1 cellular context compared by ENCODE assay signal in the genomic region with DNA sequence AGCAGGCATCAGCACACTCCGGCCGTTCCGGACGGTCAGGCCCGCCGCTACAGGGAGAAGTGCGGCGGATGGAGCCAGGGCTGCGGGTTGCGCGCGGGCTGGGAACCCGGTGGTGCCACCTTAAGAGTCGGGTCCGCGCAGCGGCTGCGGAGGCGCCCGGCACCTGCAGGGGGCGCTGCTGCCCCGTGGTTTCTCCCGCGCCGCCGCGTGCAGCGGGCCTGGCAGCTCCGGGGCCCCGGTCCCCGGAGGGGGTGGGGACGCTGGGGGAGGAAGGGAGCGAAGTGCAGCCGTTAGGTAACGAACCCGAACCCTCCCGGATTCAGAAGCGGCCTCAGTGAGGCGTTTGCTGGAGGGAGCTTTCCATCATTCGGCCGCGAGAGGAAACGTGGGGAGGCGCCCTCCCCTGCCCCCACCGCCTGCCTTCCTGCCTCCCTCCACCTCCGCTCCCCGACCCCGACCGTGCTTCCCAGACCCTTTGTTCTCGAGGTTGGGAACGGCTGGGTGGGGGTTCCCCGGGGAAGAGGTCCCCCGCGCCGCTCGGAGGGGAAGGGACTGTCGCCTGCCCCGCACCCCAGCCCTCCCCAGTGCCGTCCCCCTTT.
A peak's percentile ranks its signal among the peaks of the same experiment; 100 is the strongest.
TF ChIP-seq lines count a peak whose summit lies in the region.

No MANE protein-coding gene starts in this region.

TF ChIP-seq in HepG2, 621 proteins besides CTCF, POLR2A, EP300 and RAD21 (continued from another document and continues in another):
- TF ChIP-seq, protein P1, sequence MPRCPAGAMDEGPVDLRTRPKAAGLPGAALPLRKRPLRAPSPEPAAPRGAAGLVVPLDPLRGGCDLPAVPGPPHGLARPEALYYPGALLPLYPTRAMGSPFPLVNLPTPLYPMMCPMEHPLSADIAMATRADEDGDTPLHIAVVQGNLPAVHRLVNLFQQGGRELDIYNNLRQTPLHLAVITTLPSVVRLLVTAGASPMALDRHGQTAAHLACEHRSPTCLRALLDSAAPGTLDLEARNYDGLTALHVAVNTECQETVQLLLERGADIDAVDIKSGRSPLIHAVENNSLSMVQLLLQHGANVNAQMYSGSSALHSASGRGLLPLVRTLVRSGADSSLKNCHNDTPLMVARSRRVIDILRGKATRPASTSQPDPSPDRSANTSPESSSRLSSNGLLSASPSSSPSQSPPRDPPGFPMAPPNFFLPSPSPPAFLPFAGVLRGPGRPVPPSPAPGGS (CRISPR knock-in tag; IDR thresholded peaks at IDR 0.05): peak; percentile 53; the same call in 1 of the 2 replicates
- peak; percentile 93 for TF ChIP-seq POLR2AphosphoS5 (IDR thresholded peaks at IDR 0.05; ENCODE audit: low read depth, low read length)
- TF ChIP-seq KDM6A (CRISPR knock-in tag; IDR thresholded peaks at IDR 0.05; ENCODE audit: low read depth): peak; percentile 69
- TF ChIP-seq FOXK1 (CRISPR knock-in tag; IDR thresholded peaks at IDR 0.05; ENCODE audit: borderline replicate concordance, low read depth): peak; percentile 68; the same call in 1 of the 2 replicates
- no peak for TF ChIP-seq TCF7L2 (IDR thresholded peaks at IDR 0.05; ENCODE audit: low read depth, low read length)
- TF ChIP-seq ZNF292 (CRISPR knock-in tag; IDR thresholded peaks at IDR 0.05; ENCODE audit: borderline replicate concordance, low read depth): peak; percentile 84
- TF ChIP-seq ZNF136 (CRISPR knock-in tag; IDR thresholded peaks at IDR 0.05; ENCODE audit: low read depth): no peak; the same call in 1 of the 2 replicates
- peak; percentile 93 for TF ChIP-seq TBX2 (CRISPR knock-in tag; IDR thresholded peaks at IDR 0.05; ENCODE audit: borderline replicate concordance)
- TF ChIP-seq RCOR2 (CRISPR knock-in tag; IDR thresholded peaks at IDR 0.05): 0 out of 2 replicates have a peak, but pooled peaks have one; percentile 43
- no peak for TF ChIP-seq SYNCRIP (IDR thresholded peaks at IDR 0.05; ENCODE audit: insufficient read depth, low read depth, low read length)
- TF ChIP-seq, protein P2, sequence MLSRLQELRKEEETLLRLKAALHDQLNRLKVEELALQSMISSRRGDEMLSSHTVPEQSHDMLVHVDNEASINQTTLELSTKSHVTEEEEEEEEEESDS (CRISPR knock-in tag; IDR thresholded peaks at IDR 0.05; ENCODE audit: borderline replicate concordance): peak; percentile 49; the same call in 1 of the 2 replicates
- no peak for TF ChIP-seq ATF1 (CRISPR knock-in tag; IDR thresholded peaks at IDR 0.05)
- TF ChIP-seq SOX6 (IDR thresholded peaks at IDR 0.05): no peak
- peak; percentile 86 for TF ChIP-seq SOX6 (CRISPR knock-in tag; IDR thresholded peaks at IDR 0.05)
- no peak for TF ChIP-seq DNMT3B (CRISPR knock-in tag; conservative IDR thresholded peaks at IDR 0.05)
- peak; percentile 83 for TF ChIP-seq THAP11 (CRISPR knock-in tag; IDR thresholded peaks at IDR 0.05)
- TF ChIP-seq ZNF761 (CRISPR knock-in tag; conservative IDR thresholded peaks at IDR 0.05): 0 out of 2 replicates have a peak, but pooled peaks have one; percentile 78
- TF ChIP-seq SPEN (CRISPR knock-in tag; IDR thresholded peaks at IDR 0.05; ENCODE audit: low read depth): peak; percentile 86
- TF ChIP-seq, protein P3, sequence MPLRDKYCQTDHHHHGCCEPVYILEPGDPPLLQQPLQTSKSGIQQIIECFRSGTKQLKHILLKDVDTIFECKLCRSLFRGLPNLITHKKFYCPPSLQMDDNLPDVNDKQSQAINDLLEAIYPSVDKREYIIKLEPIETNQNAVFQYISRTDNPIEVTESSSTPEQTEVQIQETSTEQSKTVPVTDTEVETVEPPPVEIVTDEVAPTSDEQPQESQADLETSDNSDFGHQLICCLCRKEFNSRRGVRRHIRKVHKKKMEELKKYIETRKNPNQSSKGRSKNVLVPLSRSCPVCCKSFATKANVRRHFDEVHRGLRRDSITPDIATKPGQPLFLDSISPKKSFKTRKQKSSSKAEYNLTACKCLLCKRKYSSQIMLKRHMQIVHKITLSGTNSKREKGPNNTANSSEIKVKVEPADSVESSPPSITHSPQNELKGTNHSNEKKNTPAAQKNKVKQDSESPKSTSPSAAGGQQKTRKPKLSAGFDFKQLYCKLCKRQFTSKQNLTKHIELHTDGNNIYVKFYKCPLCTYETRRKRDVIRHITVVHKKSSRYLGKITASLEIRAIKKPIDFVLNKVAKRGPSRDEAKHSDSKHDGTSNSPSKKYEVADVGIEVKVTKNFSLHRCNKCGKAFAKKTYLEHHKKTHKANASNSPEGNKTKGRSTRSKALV (CRISPR knock-in tag; IDR thresholded peaks at IDR 0.05): peak; percentile 95; the same call in 1 of the 2 replicates
- peak; percentile 98 for TF ChIP-seq ZNF724P (CRISPR knock-in tag; IDR thresholded peaks at IDR 0.05; ENCODE audit: borderline replicate concordance)
- peak; percentile 80; the same call in 1 of the 2 replicates for TF ChIP-seq SAFB2 (CRISPR knock-in tag; IDR thresholded peaks at IDR 0.05; ENCODE audit: borderline replicate concordance, low read depth)
- TF ChIP-seq SOX5 (CRISPR knock-in tag; IDR thresholded peaks at IDR 0.05; ENCODE audit: borderline replicate concordance): peak; percentile 82
- TF ChIP-seq ZNF646 (CRISPR knock-in tag; IDR thresholded peaks at IDR 0.05): peak; percentile 73
- no peak for TF ChIP-seq RFX5 (IDR thresholded peaks at IDR 0.05; ENCODE audit: low read depth, low read length)
- peak; percentile 30; the same call in 1 of the 2 replicates for TF ChIP-seq DR1 (CRISPR knock-in tag; IDR thresholded peaks at IDR 0.05)
- 0 out of 2 replicates have a peak, but pooled peaks have one; percentile 16 for TF ChIP-seq ZSCAN30 (CRISPR knock-in tag; IDR thresholded peaks at IDR 0.05)
- TF ChIP-seq ZNF557 (CRISPR knock-in tag; IDR thresholded peaks at IDR 0.05): peak; percentile 79; the same call in 1 of the 2 replicates
- TF ChIP-seq HOXA5 (CRISPR knock-in tag; IDR thresholded peaks at IDR 0.05): peak; percentile 92
- peak; percentile 93 for TF ChIP-seq HOXA3 (CRISPR knock-in tag; IDR thresholded peaks at IDR 0.05)
- TF ChIP-seq ZNF782 (CRISPR knock-in tag; IDR thresholded peaks at IDR 0.05; ENCODE audit: borderline replicate concordance): 0 out of 2 replicates have a peak, but pooled peaks have one; percentile 16
- TF ChIP-seq, protein P4, sequence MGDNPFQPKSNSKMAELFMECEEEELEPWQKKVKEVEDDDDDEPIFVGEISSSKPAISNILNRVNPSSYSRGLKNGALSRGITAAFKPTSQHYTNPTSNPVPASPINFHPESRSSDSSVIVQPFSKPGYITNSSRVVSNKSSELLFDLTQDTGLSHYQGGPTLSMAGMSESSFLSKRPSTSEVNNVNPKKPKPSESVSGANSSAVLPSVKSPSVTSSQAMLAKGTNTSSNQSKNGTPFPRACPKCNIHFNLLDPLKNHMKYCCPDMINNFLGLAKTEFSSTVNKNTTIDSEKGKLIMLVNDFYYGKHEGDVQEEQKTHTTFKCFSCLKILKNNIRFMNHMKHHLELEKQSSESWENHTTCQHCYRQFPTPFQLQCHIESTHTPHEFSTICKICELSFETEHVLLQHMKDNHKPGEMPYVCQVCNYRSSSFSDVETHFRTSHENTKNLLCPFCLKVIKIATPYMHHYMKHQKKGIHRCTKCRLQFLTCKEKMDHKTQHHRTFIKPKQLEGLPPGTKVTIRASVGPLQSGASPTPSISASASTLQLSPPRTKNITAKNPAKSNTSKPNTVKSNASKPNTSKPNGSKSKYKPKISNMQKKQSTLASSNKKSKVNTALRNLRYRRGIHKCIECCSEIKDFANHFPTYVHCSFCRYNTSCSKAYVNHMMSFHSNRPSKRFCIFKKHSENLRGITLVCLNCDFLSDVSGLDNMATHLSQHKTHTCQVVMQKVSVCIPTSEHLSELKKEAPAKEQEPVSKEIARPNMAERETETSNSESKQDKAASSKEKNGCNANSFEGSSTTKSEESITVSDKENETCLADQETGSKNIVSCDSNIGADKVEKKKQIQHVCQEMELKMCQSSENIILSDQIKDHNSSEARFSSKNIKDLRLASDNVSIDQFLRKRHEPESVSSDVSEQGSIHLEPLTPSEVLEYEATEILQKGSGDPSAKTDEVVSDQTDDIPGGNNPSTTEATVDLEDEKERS (CRISPR knock-in tag; IDR thresholded peaks at IDR 0.05): 0 out of 2 replicates have a peak, but pooled peaks have one; percentile 25
- peak; percentile 83; the same call in 1 of the 2 replicates for TF ChIP-seq MTA1 (CRISPR knock-in tag; IDR thresholded peaks at IDR 0.05; ENCODE audit: borderline replicate concordance)
- peak; percentile 89; the same call in 1 of the 2 replicates for TF ChIP-seq ZNF274 (CRISPR knock-in tag; IDR thresholded peaks at IDR 0.05)
- TF ChIP-seq FOXA1 (IDR thresholded peaks at IDR 0.05): no peak
- no peak for TF ChIP-seq FOXA1 (CRISPR knock-in tag; IDR thresholded peaks at IDR 0.05)
- TF ChIP-seq PPARG (CRISPR knock-in tag; conservative IDR thresholded peaks at IDR 0.05): peak; percentile 83
- no peak for TF ChIP-seq HNF1A (IDR thresholded peaks at IDR 0.05; ENCODE audit: low read depth)
- peak; percentile 77; the same call in 1 of the 2 replicates for TF ChIP-seq HNF1A (CRISPR knock-in tag; IDR thresholded peaks at IDR 0.05; ENCODE audit: borderline replicate concordance)
- TF ChIP-seq CCDC6 (CRISPR knock-in tag; IDR thresholded peaks at IDR 0.05): peak; percentile 97
- 0 out of 2 replicates have a peak, but pooled peaks have one; percentile 45 for TF ChIP-seq CREBL2 (CRISPR knock-in tag; IDR thresholded peaks at IDR 0.05; ENCODE audit: borderline replicate concordance)
- TF ChIP-seq MAZ (IDR thresholded peaks at IDR 0.05; ENCODE audit: borderline replicate concordance, low read depth, low read length): peak; percentile 97
- TF ChIP-seq MAZ (CRISPR knock-in tag; IDR thresholded peaks at IDR 0.05; ENCODE audit: low read depth): peak; percentile 99
- peak; percentile 88 for TF ChIP-seq HDAC2 (CRISPR knock-in tag; IDR thresholded peaks at IDR 0.05)
- peak; percentile 87; the same call in 1 of the 2 replicates for TF ChIP-seq TSC22D2 (CRISPR knock-in tag; IDR thresholded peaks at IDR 0.05; ENCODE audit: borderline replicate concordance)
- 0 out of 2 replicates have a peak, but pooled peaks have one; percentile 62 for TF ChIP-seq HNRNPUL1 (IDR thresholded peaks at IDR 0.05; ENCODE audit: low read depth, low read length)
